ENCODE assay signal across 19 cellular contexts in the genomic region with DNA sequence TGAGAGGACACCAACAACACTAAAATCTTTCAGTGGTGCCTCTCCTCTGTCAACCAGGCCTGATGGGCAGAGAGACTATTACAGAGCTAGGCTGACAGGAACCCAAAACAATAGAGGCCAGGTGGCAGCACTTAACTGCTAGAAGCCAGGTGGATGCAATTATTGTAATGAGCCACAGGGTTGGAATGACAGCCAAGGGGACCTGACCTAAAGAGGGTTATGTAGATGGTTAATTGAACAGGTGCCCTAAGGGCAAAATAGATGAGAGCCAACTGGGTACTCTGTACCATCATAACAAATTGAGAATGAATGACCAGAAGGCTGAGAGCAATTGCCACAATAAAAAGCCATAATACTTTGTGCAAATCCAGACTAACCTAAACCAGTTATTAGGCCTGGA. TPM values are rescaled to one million over a fixed set of nuclear protein-coding genes. Genes with fewer than 3 reads are reported as not detected.
DNase-seq lines count a peak whose midpoint lies in the region; ATAC-seq and TF ChIP-seq lines count a peak whose summit lies in the region.
"Had no signal": no experiment of that assay in that cellular context is flagged by ENCODE, and none has a peak within 500 bp of the region (broad histone marks: within the 10 kb centered on the region; RNA-seq: fewer than 3 reads in every experiment).

No MANE protein-coding gene starts in this region.

- ATAC-seq in GM21526 (IDR thresholded peaks at IDR 0.05; ENCODE audit: low FRiP score, unreplicated experiment) (no peak), HG02970 (IDR thresholded peaks at IDR 0.05; ENCODE audit: low FRiP score, unreplicated experiment) (no peak)
- ATAC-seq: heart right ventricle; left lobe of liver; natural killer cell treated with Interleukin-12 subunit alpha and Interleukin-12 subunit beta and Interleukin-15 and Interleukin-18, amount 100 ng/mL, for 72 hours; stimulated activated effector memory CD8-positive, alpha-beta T cell treated with anti-CD3 and anti-CD28 coated beads, Interleukin-12 subunit alpha, Interleukin-12 subunit beta, amount 100 ng/mL, for 72 hours had no signal

- TF ChIP-seq CTCF in epithelial cell of proximal tubule (conservative IDR thresholded peaks at IDR 0.05; ENCODE audit: low read depth, low read length): peak; percentile 8

- DNase-seq in DMS79 treated with DMSO at 0.1 percent for 48 hours (lab: John Stamatoyannopoulos, UW) (peak; percentile 99), NCI-H1436 treated with DMSO at 0.1 percent for 48 hours (lab: John Stamatoyannopoulos, UW) (peak; percentile 100), NCI-H524 treated with DMSO at 0.1 percent for 48 hours (lab: John Stamatoyannopoulos, UW) (peak; percentile 81), epithelial cell of proximal tubule (ENCODE audit: low read depth) (no peak), COLO829 (ENCODE audit: low spot score) (no peak), NCI-H446 treated with DMSO at 0.1 percent for 48 hours (lab: John Stamatoyannopoulos, UW) (no peak)
- DNase-seq: activated CD8-positive, alpha-beta memory T cell treated with anti-CD3 and anti-CD28 coated beads, Interleukin-2, amount 50 U/mL, for 4 hours; activated naive CD4-positive, alpha-beta T cell treated with anti-CD3 and anti-CD28 coated beads, Interleukin-2, amount 50 U/mL, for 16 hours; EL; GOT3; heart right ventricle; Kasumi-1; stimulated activated CD4-positive, alpha-beta T cell treated with anti-CD3 and anti-CD28 coated beads, Interleukin-2, amount 100 ng/mL, for 48 hours had no signal

- no peak overlapping the region for H3K4me3 ChIP-seq in epithelial cell of proximal tubule (ENCODE audit: low read depth, low read length)
- H3K4me3 ChIP-seq: cardiac muscle cell, heart right ventricle had no signal

RNA-seq across cellular contexts. Expression of gene FRAS1, which starts 24.7 kb away (rescaled TPM):
- 7.0 and 9.1 TPM in 2 replicates for total RNA-seq in epithelial cell of proximal tubule

Comparison
In these comparisons a context has a peak if more than half of its experiments do, and no peak if none do; other contexts are left out.
1. DNase-seq: peak in DMS79 treated with DMSO at 0.1 percent for 48 hours (single experiment), NCI-H1436 treated with DMSO at 0.1 percent for 48 hours (single experiment) and NCI-H524 treated with DMSO at 0.1 percent for 48 hours (single experiment); none in epithelial cell of proximal tubule (single experiment), COLO829 (single experiment) and NCI-H446 treated with DMSO at 0.1 percent for 48 hours (single experiment).